21 cellular contexts compared by ENCODE assay signal in genomic region chr1:112079446-112079845, GRCh38.
"Had no signal": no experiment of that assay in that cellular context is flagged by ENCODE, and none has a peak within 500 bp of the region (broad histone marks: within the 10 kb centered on the region; RNA-seq: fewer than 3 reads in every experiment).

No MANE protein-coding gene starts in this region.

- DNase-seq: cortex of kidney; effector CD8-positive, alpha-beta T cell; effector memory CD8-positive, alpha-beta T cell; endodermal cell; erythroblast; esophagus squamous epithelium; foreskin fibroblast; foreskin melanocyte; gastrocnemius medialis; glutamatergic neuron; head of caudate nucleus; heart right ventricle; hippocampal formation; left cardiac atrium; left lung; left ventricle myocardium superior; lower lobe of right lung; mesenchymal stem cell; mucosa of descending colon; naive B cell; naive thymus-derived CD8-positive, alpha-beta T cell had no signal
